In the genomic region with DNA sequence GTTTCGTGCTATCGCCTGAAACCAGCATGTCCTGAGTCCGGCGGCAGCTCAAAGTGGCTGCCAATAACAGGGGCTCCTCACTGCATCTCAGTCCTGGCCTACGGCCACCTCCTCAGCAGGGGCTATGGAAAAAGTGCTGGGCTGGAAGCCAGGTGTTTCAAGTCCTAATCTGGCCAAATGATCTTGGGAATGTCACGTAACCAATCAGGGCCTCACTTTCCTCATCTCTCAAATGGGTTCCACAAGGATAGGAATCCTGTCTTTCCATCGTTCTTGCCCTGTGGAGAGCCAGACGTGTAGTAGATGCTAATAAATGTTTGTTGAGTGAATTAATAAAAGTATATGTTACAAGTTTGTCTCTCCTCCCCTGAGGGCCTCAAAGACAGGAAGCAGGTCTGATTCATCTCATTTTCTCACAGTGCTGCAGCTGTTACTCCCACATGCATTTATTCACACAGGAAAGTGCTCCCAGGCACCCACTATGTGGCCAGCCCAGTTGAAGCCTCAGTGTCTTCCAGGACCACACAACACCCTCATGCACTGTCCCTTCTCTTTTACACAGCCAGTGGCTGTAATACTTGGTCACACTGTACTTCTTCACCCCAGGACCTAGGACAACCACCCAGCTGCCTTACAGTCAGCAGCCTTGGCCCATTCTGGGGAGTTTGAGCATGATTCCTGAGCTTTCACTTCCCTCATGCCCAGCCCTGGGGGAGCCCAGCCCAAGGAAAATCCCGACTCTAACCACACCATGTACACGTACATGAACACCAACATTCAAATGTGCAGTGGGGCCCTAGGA, we compare ENCODE assay signal across 8 cellular contexts. TPM values are rescaled to one million over a fixed set of nuclear protein-coding genes. Genes with fewer than 3 reads are reported as not detected.
DNase-seq lines count a peak whose midpoint lies in the region; ATAC-seq, FAIRE-seq and TF ChIP-seq lines count a peak whose summit lies in the region.

No MANE protein-coding gene starts in this region.

- no peaks in the 10 kb centered on the region for H3K36me3 ChIP-seq in PC-3 (ENCODE audit: low read depth, low read length)
- no peaks in the 10 kb centered on the region for H3K36me3 ChIP-seq in kidney (ENCODE audit: control insufficient read depth in 1 of 2, insufficient read depth in 2 of 2, low read length in 2 of 2)

- H3K27ac ChIP-seq in PC-3 (ENCODE audit: low read length) (no peak overlapping the region), kidney (ENCODE audit: low read depth in 2 of 2, low read length in 2 of 2) (peak overlapping the region in 1 of 2 donors; percentile 57)

- intact Hi-C loops in PC-3 (cut with micrococcal nuclease) (no loop called here), kidney (cut with DNase I) (no loop called here)

- H2AFZ ChIP-seq in PC-3 (ENCODE audit: low read length), result no peak overlapping the region

- no peak for FAIRE-seq in kidney (lab: Jason Lieb, UNC)

- H3K9ac ChIP-seq in PC-3 (ENCODE audit: low read length) (no peak overlapping the region), kidney (ENCODE audit: low read length in 2 of 2) (no peak overlapping the region)

- no peaks in the 10 kb centered on the region for H4K20me1 ChIP-seq in PC-3 (ENCODE audit: low read length)

- BruUV-seq in PC-3 (replicated peaks; lab: Mats Ljungman, UMichigan), result no TSS peak

- no peaks in the 10 kb centered on the region for H3K79me2 ChIP-seq in PC-3 (ENCODE audit: low read length)

- no peaks in the 10 kb centered on the region for H3K9me2 ChIP-seq in PC-3 (replicated peaks; ENCODE audit: low read length)

- H3K9me3 ChIP-seq in PC-3 (ENCODE audit: low read length) (no peaks in the 10 kb centered on the region), kidney (ENCODE audit: control insufficient read depth in 1 of 2, low read length in 2 of 2) (no peaks in the 10 kb centered on the region)

- POLR2A ChIA-PET in PC-3 (lab: Charles Lee; ENCODE audit: unreplicated experiment), result no interaction called here

- H3K4me1 ChIP-seq in PC-3 (ENCODE audit: insufficient read depth, low read length) (no peaks in the 10 kb centered on the region), kidney (ENCODE audit: control insufficient read depth in 1 of 2, insufficient read depth in 1 of 2, low read depth in 1 of 2, low read length in 2 of 2) (peaks cover 0 to 7% of the 10 kb centered on the region in 2 donors)

- no peak for TF ChIP-seq CTCF in PC-3 (conservative IDR thresholded peaks at IDR 0.05; ENCODE audit: low read depth, low read length)
- no peak for TF ChIP-seq CTCF in kidney (IDR thresholded peaks at IDR 0.05; ENCODE audit: borderline replicate concordance, extremely low read depth, insufficient read depth)

- no peaks in the 10 kb centered on the region for H3F3A ChIP-seq in PC-3 (ENCODE audit: low read length, unreplicated experiment)

- H3K4me2 ChIP-seq in PC-3 (ENCODE audit: low read length), result no peak overlapping the region

- CTCF ChIA-PET in PC-3 (lab: Charles Lee), result no interaction called here

- ATAC-seq in GM21515 (IDR thresholded peaks at IDR 0.05; ENCODE audit: unreplicated experiment), result peak; percentile 42
- no peak for ATAC-seq in PC-3
- no peak for ATAC-seq in GM21737 (IDR thresholded peaks at IDR 0.05; ENCODE audit: unreplicated experiment)
- no peak for ATAC-seq in SK-N-SH treated with all-trans-retinoic acid at 6 μM for 48 hours

- DNase-seq in COLO829 (ENCODE audit: low spot score) (peak; percentile 17), PC-3 (peak; percentile 11), lung microvascular endothelial cell (ENCODE audit: low read depth in 2 of 2) (peak; percentile 18 to 85), kidney (no peak), epidermal melanocyte (ENCODE audit: insufficient read length, low spot score) (no peak)

- H3K4me3 ChIP-seq in PC-3 (ENCODE audit: low read length) (no peak overlapping the region), kidney (ENCODE audit: low read length in 2 of 2) (no peak overlapping the region)

- H3K27me3 ChIP-seq in PC-3 (ENCODE audit: low read length), result peaks cover 26% of the 10 kb centered on the region

TF ChIP-seq in SK-N-SH treated with all-trans-retinoic acid at 6 μM for 48 hours, 23 proteins besides CTCF, POLR2A, EP300 and RAD21:
- no peak for TF ChIP-seq ZNF70 (CRISPR knock-in tag; IDR thresholded peaks at IDR 0.05)
- TF ChIP-seq ESRRG (CRISPR knock-in tag; IDR thresholded peaks at IDR 0.05), result no peak
- no peak for TF ChIP-seq ISL1 (CRISPR knock-in tag; IDR thresholded peaks at IDR 0.05)
- no peak for TF ChIP-seq SNAI2 (CRISPR knock-in tag; IDR thresholded peaks at IDR 0.05)
- no peak for TF ChIP-seq ZNF565 (CRISPR knock-in tag; conservative IDR thresholded peaks at IDR 0.05; ENCODE audit: low read depth)
- TF ChIP-seq OSR1 (CRISPR knock-in tag; IDR thresholded peaks at IDR 0.05), result no peak
- TF ChIP-seq BACH2 (CRISPR knock-in tag; IDR thresholded peaks at IDR 0.05; ENCODE audit: borderline replicate concordance), result no peak
- TF ChIP-seq GLIS3 (CRISPR knock-in tag; IDR thresholded peaks at IDR 0.05), result no peak
- no peak for TF ChIP-seq ZC3H10 (CRISPR knock-in tag; IDR thresholded peaks at IDR 0.05)
- TF ChIP-seq, protein P1, sequence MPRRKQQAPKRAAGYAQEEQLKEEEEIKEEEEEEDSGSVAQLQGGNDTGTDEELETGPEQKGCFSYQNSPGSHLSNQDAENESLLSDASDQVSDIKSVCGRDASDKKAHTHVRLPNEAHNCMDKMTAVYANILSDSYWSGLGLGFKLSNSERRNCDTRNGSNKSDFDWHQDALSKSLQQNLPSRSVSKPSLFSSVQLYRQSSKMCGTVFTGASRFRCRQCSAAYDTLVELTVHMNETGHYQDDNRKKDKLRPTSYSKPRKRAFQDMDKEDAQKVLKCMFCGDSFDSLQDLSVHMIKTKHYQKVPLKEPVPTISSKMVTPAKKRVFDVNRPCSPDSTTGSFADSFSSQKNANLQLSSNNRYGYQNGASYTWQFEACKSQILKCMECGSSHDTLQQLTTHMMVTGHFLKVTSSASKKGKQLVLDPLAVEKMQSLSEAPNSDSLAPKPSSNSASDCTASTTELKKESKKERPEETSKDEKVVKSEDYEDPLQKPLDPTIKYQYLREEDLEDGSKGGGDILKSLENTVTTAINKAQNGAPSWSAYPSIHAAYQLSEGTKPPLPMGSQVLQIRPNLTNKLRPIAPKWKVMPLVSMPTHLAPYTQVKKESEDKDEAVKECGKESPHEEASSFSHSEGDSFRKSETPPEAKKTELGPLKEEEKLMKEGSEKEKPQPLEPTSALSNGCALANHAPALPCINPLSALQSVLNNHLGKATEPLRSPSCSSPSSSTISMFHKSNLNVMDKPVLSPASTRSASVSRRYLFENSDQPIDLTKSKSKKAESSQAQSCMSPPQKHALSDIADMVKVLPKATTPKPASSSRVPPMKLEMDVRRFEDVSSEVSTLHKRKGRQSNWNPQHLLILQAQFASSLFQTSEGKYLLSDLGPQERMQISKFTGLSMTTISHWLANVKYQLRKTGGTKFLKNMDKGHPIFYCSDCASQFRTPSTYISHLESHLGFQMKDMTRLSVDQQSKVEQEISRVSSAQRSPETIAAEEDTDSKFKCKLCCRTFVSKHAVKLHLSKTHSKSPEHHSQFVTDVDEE (CRISPR knock-in tag; IDR thresholded peaks at IDR 0.05), result no peak
- TF ChIP-seq, protein P2, sequence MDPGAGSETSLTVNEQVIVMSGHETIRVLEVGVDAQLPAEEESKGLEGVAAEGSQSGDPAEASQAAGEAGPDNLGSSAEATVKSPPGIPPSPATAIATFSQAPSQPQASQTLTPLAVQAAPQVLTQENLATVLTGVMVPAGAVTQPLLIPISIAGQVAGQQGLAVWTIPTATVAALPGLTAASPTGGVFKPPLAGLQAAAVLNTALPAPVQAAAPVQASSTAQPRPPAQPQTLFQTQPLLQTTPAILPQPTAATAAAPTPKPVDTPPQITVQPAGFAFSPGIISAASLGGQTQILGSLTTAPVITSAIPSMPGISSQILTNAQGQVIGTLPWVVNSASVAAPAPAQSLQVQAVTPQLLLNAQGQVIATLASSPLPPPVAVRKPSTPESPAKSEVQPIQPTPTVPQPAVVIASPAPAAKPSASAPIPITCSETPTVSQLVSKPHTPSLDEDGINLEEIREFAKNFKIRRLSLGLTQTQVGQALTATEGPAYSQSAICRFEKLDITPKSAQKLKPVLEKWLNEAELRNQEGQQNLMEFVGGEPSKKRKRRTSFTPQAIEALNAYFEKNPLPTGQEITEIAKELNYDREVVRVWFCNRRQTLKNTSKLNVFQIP (CRISPR knock-in tag; IDR thresholded peaks at IDR 0.05; ENCODE audit: borderline replicate concordance, low read depth), result no peak
- TF ChIP-seq, protein P3, sequence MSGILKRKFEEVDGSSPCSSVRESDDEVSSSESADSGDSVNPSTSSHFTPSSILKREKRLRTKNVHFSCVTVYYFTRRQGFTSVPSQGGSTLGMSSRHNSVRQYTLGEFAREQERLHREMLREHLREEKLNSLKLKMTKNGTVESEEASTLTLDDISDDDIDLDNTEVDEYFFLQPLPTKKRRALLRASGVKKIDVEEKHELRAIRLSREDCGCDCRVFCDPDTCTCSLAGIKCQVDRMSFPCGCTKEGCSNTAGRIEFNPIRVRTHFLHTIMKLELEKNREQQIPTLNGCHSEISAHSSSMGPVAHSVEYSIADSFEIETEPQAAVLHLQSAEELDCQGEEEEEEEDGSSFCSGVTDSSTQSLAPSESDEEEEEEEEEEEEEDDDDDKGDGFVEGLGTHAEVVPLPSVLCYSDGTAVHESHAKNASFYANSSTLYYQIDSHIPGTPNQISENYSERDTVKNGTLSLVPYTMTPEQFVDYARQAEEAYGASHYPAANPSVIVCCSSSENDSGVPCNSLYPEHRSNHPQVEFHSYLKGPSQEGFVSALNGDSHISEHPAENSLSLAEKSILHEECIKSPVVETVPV (CRISPR knock-in tag; IDR thresholded peaks at IDR 0.05), result no peak
- no peak for TF ChIP-seq ARNTL (CRISPR knock-in tag; IDR thresholded peaks at IDR 0.05; ENCODE audit: borderline replicate concordance, low read depth)
- TF ChIP-seq PPARA (CRISPR knock-in tag; IDR thresholded peaks at IDR 0.05; ENCODE audit: borderline replicate concordance), result no peak
- TF ChIP-seq CSDC2 (CRISPR knock-in tag; IDR thresholded peaks at IDR 0.05), result no peak
- TF ChIP-seq ZFP30 (CRISPR knock-in tag; IDR thresholded peaks at IDR 0.05), result no peak
- TF ChIP-seq, protein P4, sequence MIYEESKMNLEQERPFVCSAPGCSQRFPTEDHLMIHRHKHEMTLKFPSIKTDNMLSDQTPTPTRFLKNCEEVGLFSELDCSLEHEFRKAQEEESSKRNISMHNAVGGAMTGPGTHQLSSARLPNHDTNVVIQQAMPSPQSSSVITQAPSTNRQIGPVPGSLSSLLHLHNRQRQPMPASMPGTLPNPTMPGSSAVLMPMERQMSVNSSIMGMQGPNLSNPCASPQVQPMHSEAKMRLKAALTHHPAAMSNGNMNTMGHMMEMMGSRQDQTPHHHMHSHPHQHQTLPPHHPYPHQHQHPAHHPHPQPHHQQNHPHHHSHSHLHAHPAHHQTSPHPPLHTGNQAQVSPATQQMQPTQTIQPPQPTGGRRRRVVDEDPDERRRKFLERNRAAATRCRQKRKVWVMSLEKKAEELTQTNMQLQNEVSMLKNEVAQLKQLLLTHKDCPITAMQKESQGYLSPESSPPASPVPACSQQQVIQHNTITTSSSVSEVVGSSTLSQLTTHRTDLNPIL (CRISPR knock-in tag; IDR thresholded peaks at IDR 0.05; ENCODE audit: low read depth), result no peak
TF ChIP-seq in SK-N-SH treated with all-trans-retinoic acid at 6 μM for 48 hours: peak in this region for 0.

RNA-seq across cellular contexts. Expression of a gene that starts 5.0 kb away (rescaled TPM):
- total RNA-seq in PC-3 (2014; rRNA removed) (not detected in 2 replicates), lung microvascular endothelial cell (under 0.01 TPM in 1 of 2 replicates, not detected in the other), kidney (25.7 TPM)
- polyA plus RNA-seq in kidney (ENCODE audit: insufficient read depth, low read depth, low replicate concordance), result 6.1 TPM

Comparison
In these comparisons a context has a peak if more than half of its experiments do, and no peak if none do; other contexts are left out.
1. DNase-seq: peak in COLO829 (single experiment), PC-3 (single experiment) and lung microvascular endothelial cell (2 of 2); none in kidney (single experiment) and epidermal melanocyte (single experiment).
2. RNA of a gene that starts 5.0 kb away (total RNA-seq): 25.7 TPM in kidney (single experiment); not detected in PC-3 and under 0.01 TPM in lung microvascular endothelial cell; every median in the first group is over 10 times any median in the second.